ENCODE assay signal across 28 cellular contexts in genomic region chr4:26707342-26707741, GRCh38.
"Had no signal": no experiment of that assay in that cellular context is flagged by ENCODE, and none has a peak within 500 bp of the region (broad histone marks: within the 10 kb centered on the region; RNA-seq: fewer than 3 reads in every experiment).

No MANE protein-coding gene starts in this region.

- H3K4me1 ChIP-seq: colonic mucosa, esophagus muscularis mucosa, esophagus squamous epithelium, foreskin keratinocyte, gastrocnemius medialis, gastroesophageal sphincter, heart left ventricle had no signal

- H3K27ac ChIP-seq: colonic mucosa, coronary artery, dorsolateral prefrontal cortex, epithelial cell of prostate, esophagus muscularis mucosa, esophagus squamous epithelium, foreskin keratinocyte, gastrocnemius medialis, gastroesophageal sphincter, heart left ventricle, heart right ventricle had no signal

- H3K27me3 ChIP-seq: colonic mucosa, dorsolateral prefrontal cortex, esophagus muscularis mucosa, esophagus squamous epithelium, foreskin keratinocyte, gastrocnemius medialis, gastroesophageal sphincter, heart left ventricle, heart right ventricle had no signal

- DNase-seq: colonic mucosa; cortex of kidney; dermis blood vessel endothelial cell; dorsolateral prefrontal cortex; effector CD4-positive, alpha-beta T cell; effector CD8-positive, alpha-beta T cell; effector memory CD4-positive, alpha-beta T cell; effector memory CD8-positive, alpha-beta T cell; endodermal cell; erythroblast; esophagus squamous epithelium; foreskin fibroblast; foreskin keratinocyte; foreskin melanocyte; gastrocnemius medialis; glutamatergic neuron; head of caudate nucleus; heart left ventricle; heart right ventricle had no signal

- H3K4me3 ChIP-seq: colonic mucosa, coronary artery, dorsolateral prefrontal cortex, esophagus muscularis mucosa, esophagus squamous epithelium, gastrocnemius medialis, gastroesophageal sphincter, heart left ventricle, heart right ventricle had no signal

- H3K9me3 ChIP-seq: colonic mucosa, esophagus squamous epithelium, gastrocnemius medialis, gastroesophageal sphincter had no signal

- H3K36me3 ChIP-seq: colonic mucosa, esophagus muscularis mucosa, esophagus squamous epithelium, gastrocnemius medialis, gastroesophageal sphincter, heart left ventricle, heart right ventricle had no signal

- ATAC-seq: effector memory CD8-positive, alpha-beta T cell; esophagus mucosa; foreskin keratinocyte; gastrocnemius medialis; gastroesophageal sphincter; heart left ventricle; heart right ventricle had no signal

- FAIRE-seq: colon, endometrium, endothelial cell of umbilical vein, frontal cortex had no signal
